In genomic region chr15:29942144-29942543, GRCh38 we compare ENCODE assay signal across 9 cellular contexts.
DNase-seq lines count a peak whose midpoint lies in the region; ATAC-seq and TF ChIP-seq lines count a peak whose summit lies in the region.
"Had no signal": no experiment of that assay in that cellular context is flagged by ENCODE, and none has a peak within 500 bp of the region (broad histone marks: within the 10 kb centered on the region; RNA-seq: fewer than 3 reads in every experiment).

No MANE protein-coding gene starts in this region.

- no peaks in the 10 kb centered on the region for H3K9me3 ChIP-seq in WERI-Rb-1 (ENCODE audit: severe bottlenecking)

- no peak overlapping the region for H3K4me3 ChIP-seq in WERI-Rb-1 (ENCODE audit: low read depth, low read length)

- peak; percentile 42; the same call in 1 of the 2 replicates for TF ChIP-seq CTCF in WERI-Rb-1 (IDR thresholded peaks at IDR 0.05; ENCODE audit: low read depth, low read length)

- no peak overlapping the region for H3K27ac ChIP-seq in WERI-Rb-1
- H3K27ac ChIP-seq in temporal lobe (ENCODE audit: low read depth, low read length): peak overlapping the region; percentile 88

- peak; percentile 8 for DNase-seq in NCI-H1092 treated with DMSO at 0.1 percent for 48 hours (lab: John Stamatoyannopoulos, UW)
- no peak for DNase-seq in NCI-H1092 (lab: John Stamatoyannopoulos, UW)
- no peak for DNase-seq in WERI-Rb-1
- DNase-seq in hepatic stellate cell (ENCODE audit: low spot score): peak; percentile 43
- DNase-seq in NCI-H748 (lab: John Stamatoyannopoulos, UW; ENCODE audit: unreplicated experiment): no peak
- DNase-seq: effector CD8-positive, alpha-beta T cell had no signal

- H3K27me3 ChIP-seq in WERI-Rb-1 (ENCODE audit: insufficient read depth, low read depth, severe bottlenecking): no peaks in the 10 kb centered on the region

- H3K36me3 ChIP-seq in WERI-Rb-1: no peaks in the 10 kb centered on the region

- ATAC-seq in GM19455 (IDR thresholded peaks at IDR 0.05; ENCODE audit: unreplicated experiment) (no peak), GM19395 (IDR thresholded peaks at IDR 0.05; ENCODE audit: unreplicated experiment) (no peak)

Comparison
In these comparisons a context has a peak if more than half of its experiments do, and no peak if none do; other contexts are left out.
1. DNase-seq: peak in NCI-H1092 treated with DMSO at 0.1 percent for 48 hours (single experiment) and hepatic stellate cell (single experiment); none in NCI-H1092 (single experiment), WERI-Rb-1 (single experiment) and NCI-H748 (single experiment).